ENCODE assay signal across 8 cellular contexts in genomic region chr7:100167912-100168323, GRCh38. TPM values are rescaled to one million over a fixed set of nuclear protein-coding genes. Genes with fewer than 3 reads are reported as not detected.
DNase-seq lines count a peak whose midpoint lies in the region; ATAC-seq, FAIRE-seq and TF ChIP-seq lines count a peak whose summit lies in the region.

No MANE protein-coding gene starts in this region.

- peaks cover 11% of the 10 kb centered on the region for H3K27me3 Mint-ChIP-seq in activated T-cell treated with anti-CD3 and anti-CD28 coated beads, Interleukin-2, amount 50 U/mL, for 72 hours (ENCODE audit: low read depth)

- H3K27ac Mint-ChIP-seq in activated T-cell treated with anti-CD3 and anti-CD28 coated beads, Interleukin-2, amount 50 U/mL, for 72 hours: no peak overlapping the region

- H3K27ac ChIP-seq in ascending aorta (peak overlapping the region; percentile 62 to 68), keratinocyte (ENCODE audit: control insufficient read depth, insufficient read depth, low read length) (no peak overlapping the region), suprapubic skin (peak overlapping the region; percentile 73)

- no peak for DNase-seq in activated T-cell treated with anti-CD3 and anti-CD28 coated beads, Interleukin-2, amount 50 U/mL, for 72 hours
- no peak for DNase-seq in activated T-cell treated with anti-CD3 and anti-CD28 coated beads, Interleukin-2, amount 50 U/mL, for 48 hours
- DNase-seq in ascending aorta (ENCODE audit: low spot score in 2 of 2) (no peak), keratinocyte (ENCODE audit: low read depth, low spot score) (no peak), suprapubic skin (ENCODE audit: low spot score in 2 of 2) (no peak), NOMO-1 treated with DMSO at 0.1 percent for 48 hours (lab: John Stamatoyannopoulos, UW; ENCODE audit: unreplicated experiment) (no peak)
- DNase-seq in activated CD4-positive, alpha-beta T cell treated with anti-CD3 and anti-CD28 coated beads, Interleukin-2, amount 50 U/mL, for 1 hour: no peak
- DNase-seq in stimulated activated naive CD4-positive, alpha-beta T cell treated with Interleukin-2 at 50 U/mL for 16 hours (lab: John Stamatoyannopoulos, UW): no peak

- peaks cover 72% of the 10 kb centered on the region for H3K4me1 Mint-ChIP-seq in activated T-cell treated with anti-CD3 and anti-CD28 coated beads, Interleukin-2, amount 50 U/mL, for 72 hours (ENCODE audit: low read depth)

- no peak for FAIRE-seq in keratinocyte (lab: Jason Lieb, UNC)

- H3K27me3 ChIP-seq in ascending aorta (no peaks in the 10 kb centered on the region), keratinocyte (ENCODE audit: control insufficient read depth, extremely low read depth, insufficient read depth, low read length) (peaks cover 14% of the 10 kb centered on the region), suprapubic skin (peaks cover 7% of the 10 kb centered on the region)

- no peak for TF ChIP-seq EP300 in suprapubic skin (IDR thresholded peaks at IDR 0.05)

- H3K79me2 ChIP-seq in keratinocyte (ENCODE audit: control insufficient read depth, insufficient read depth, low read length): no peaks in the 10 kb centered on the region

- TF ChIP-seq CTCF in ascending aorta (IDR thresholded peaks at IDR 0.05) (no peak), keratinocyte (optimal IDR thresholded peaks at IDR 0.05 in 1 of 3, IDR thresholded peaks at IDR 0.05 in 1 of 3, conservative IDR thresholded peaks at IDR 0.05 in 1 of 3; ENCODE audit: extremely low read depth in 1 of 3, insufficient read depth in 2 of 3, low read length in 3 of 3) (no peak), suprapubic skin (IDR thresholded peaks at IDR 0.05) (no peak)

- H3K9me1 ChIP-seq in keratinocyte (ENCODE audit: control insufficient read depth, extremely low read depth, insufficient read depth, low read length): peaks cover 2% of the 10 kb centered on the region

- peak overlapping the region; percentile 94 for H3K4me2 ChIP-seq in keratinocyte (ENCODE audit: control insufficient read depth, extremely low read depth, insufficient read depth, low read depth, low read length)

- H3K4me1 ChIP-seq in ascending aorta (peaks cover 2 to 10% of the 10 kb centered on the region in 2 donors), keratinocyte (ENCODE audit: control insufficient read depth, extremely low read depth, insufficient read depth, low read length) (peaks cover 25% of the 10 kb centered on the region), suprapubic skin (peaks cover 58% of the 10 kb centered on the region)

- 1% methylated on average over 11 of the region's 11 CpGs for WGBS in suprapubic skin

- no peaks in the 10 kb centered on the region for H3K36me3 ChIP-seq in ascending aorta
- no peaks in the 10 kb centered on the region for H3K36me3 ChIP-seq in keratinocyte (ENCODE audit: control insufficient read depth in 2 of 2, extremely low read depth in 1 of 2, insufficient read depth in 2 of 2, low read length in 2 of 2)
- H3K36me3 ChIP-seq in suprapubic skin: no peaks in the 10 kb centered on the region

- H3K9ac ChIP-seq in keratinocyte (ENCODE audit: control insufficient read depth, extremely low read depth, insufficient read depth, low read length): peak overlapping the region; percentile 37

- ATAC-seq in activated T-cell treated with anti-CD3 and anti-CD28 coated beads, Interleukin-2, amount 50 U/mL, for 72 hours (replicated peaks in 1 of 2): peak in 1 of 2 donors; percentile 3

- TF ChIP-seq POLR2A in suprapubic skin (IDR thresholded peaks at IDR 0.05): no peak

- intact Hi-C loops in ascending aorta (cut with DNase I): no loop called here

- H3K9me3 ChIP-seq in ascending aorta (no peaks in the 10 kb centered on the region), keratinocyte (ENCODE audit: control insufficient read depth, low read depth, low read length) (no peaks in the 10 kb centered on the region), suprapubic skin (no peaks in the 10 kb centered on the region)

- H3K36me3 Mint-ChIP-seq in activated T-cell treated with anti-CD3 and anti-CD28 coated beads, Interleukin-2, amount 50 U/mL, for 72 hours (ENCODE audit: insufficient read depth in 2 of 2): no peaks in the 10 kb centered on the region

- peak overlapping the region; percentile 90 for H2AFZ ChIP-seq in keratinocyte (ENCODE audit: control insufficient read depth, low read length)

- no peaks in the 10 kb centered on the region for H4K20me1 ChIP-seq in keratinocyte (ENCODE audit: control insufficient read depth, extremely low read depth, insufficient read depth, low read length)

- dilution Hi-C loops in keratinocyte (cut with MboI; ENCODE audit: extremely low pct_ligation_motif_present, low sequenced_read_pairs): no loop called here

- H3K4me3 Mint-ChIP-seq in activated T-cell treated with anti-CD3 and anti-CD28 coated beads, Interleukin-2, amount 50 U/mL, for 72 hours: peak overlapping the region; percentile 81 to 85

- no peaks in the 10 kb centered on the region for H3K9me3 Mint-ChIP-seq in activated T-cell treated with anti-CD3 and anti-CD28 coated beads, Interleukin-2, amount 50 U/mL, for 72 hours

- H3K4me3 ChIP-seq in ascending aorta (peak overlapping the region; percentile 60), keratinocyte (ENCODE audit: control insufficient read depth in 2 of 3, extremely low read depth in 1 of 3, insufficient read depth in 2 of 3, low read depth in 1 of 3, low read length in 3 of 3) (peak overlapping the region in 2 of 3 experiments; percentile 62 to 72), suprapubic skin (peak overlapping the region; percentile 57)

RNA-seq across cellular contexts. Expression of gene GAL3ST4, which starts 0.5 kb away (rescaled TPM):
- total RNA-seq in activated T-cell treated with anti-CD3 and anti-CD28 coated beads, Interleukin-2, amount 50 U/mL, for 72 hours: 10 to 100 TPM in 1 of 2 donors, 1 to 10 TPM in 1; 6.9 to 11.7 TPM
- total RNA-seq in ascending aorta (3.5 TPM), suprapubic skin (10 to 100 TPM; 30.0 to 36.9 (median 33.0) TPM)
- 1.5 to 2.7 TPM (median 1.5 TPM) in 3 replicates for polyA plus RNA-seq in keratinocyte
- polyA plus RNA-seq in keratinocyte (2011; ENCODE audit: low read depth): not detected
- polyA plus RNA-seq in keratinocyte (2011; cell fraction: cytosol; rRNA removed): 1.1 TPM in 2 replicates
- polyA plus RNA-seq in keratinocyte (2011; cell fraction: nucleus; rRNA removed): 2.4 and 2.6 TPM in 2 replicates
- polyA plus RNA-seq in keratinocyte (2012; ENCODE audit: low replicate concordance): 1.0 and 1.7 TPM in 2 replicates
- polyA minus RNA-seq in keratinocyte: 1.0 to 3.6 TPM (median 1.5 TPM) in 3 replicates
- 2.1 TPM for polyA minus RNA-seq in keratinocyte (2011; cell fraction: cytosol; rRNA and poly(A)+ RNA removed)
- polyA minus RNA-seq in keratinocyte (2011; cell fraction: nucleus; rRNA and poly(A)+ RNA removed): 1.2 and 1.3 TPM in 2 replicates

RNA-seq across cellular contexts. Expression of gene GPC2, which starts 9.3 kb away (rescaled TPM):
- 10 to 100 TPM in 1 of 2 donors, 1 to 10 TPM in 1; 9.7 to 14.2 TPM for total RNA-seq in activated T-cell treated with anti-CD3 and anti-CD28 coated beads, Interleukin-2, amount 50 U/mL, for 72 hours
- total RNA-seq in ascending aorta (not detected), suprapubic skin (10 to 100 TPM in 2 of 4 donors, 1 to 10 TPM in 2; 7.3 to 45.4 (median 14.8) TPM)
- 0.55 to 0.81 TPM (median 0.61 TPM) in 3 replicates for polyA plus RNA-seq in keratinocyte
- polyA plus RNA-seq in keratinocyte (2011; ENCODE audit: low read depth): 0.14 TPM
- 0.07 and 0.14 TPM in 2 replicates for polyA plus RNA-seq in keratinocyte (2011; cell fraction: cytosol; rRNA removed)
- 4.2 and 5.5 TPM in 2 replicates for polyA plus RNA-seq in keratinocyte (2011; cell fraction: nucleus; rRNA removed)
- polyA plus RNA-seq in keratinocyte (2012; ENCODE audit: low replicate concordance): 0.48 and 0.71 TPM in 2 replicates
- polyA minus RNA-seq in keratinocyte: 1.0 to 1.5 TPM in 2 of 3 replicates, not detected in the other
- polyA minus RNA-seq in keratinocyte (2011; cell fraction: cytosol; rRNA and poly(A)+ RNA removed): not detected
- polyA minus RNA-seq in keratinocyte (2011; cell fraction: nucleus; rRNA and poly(A)+ RNA removed): 1.3 and 2.0 TPM in 2 replicates

RNA-seq across cellular contexts. Expression of gene TRAPPC14, which starts 9.4 kb away (rescaled TPM):
- total RNA-seq in activated T-cell treated with anti-CD3 and anti-CD28 coated beads, Interleukin-2, amount 50 U/mL, for 72 hours: 10 to 100 TPM; 22.1 to 28.8 TPM
- total RNA-seq in ascending aorta (22.0 TPM), suprapubic skin (10 to 100 TPM; 19.7 to 69.0 (median 35.8) TPM)
- polyA plus RNA-seq in keratinocyte: 3.1 to 4.7 TPM (median 4.4 TPM) in 3 replicates
- 1.3 TPM for polyA plus RNA-seq in keratinocyte (2011; ENCODE audit: low read depth)
- polyA plus RNA-seq in keratinocyte (2011; cell fraction: cytosol; rRNA removed): 2.7 and 5.3 TPM in 2 replicates
- 26.4 and 35.9 TPM in 2 replicates for polyA plus RNA-seq in keratinocyte (2011; cell fraction: nucleus; rRNA removed)
- polyA plus RNA-seq in keratinocyte (2012; ENCODE audit: low replicate concordance): 11.9 and 13.0 TPM in 2 replicates
- 4.6 to 13.4 TPM (median 9.9 TPM) in 3 replicates for polyA minus RNA-seq in keratinocyte
- polyA minus RNA-seq in keratinocyte (2011; cell fraction: cytosol; rRNA and poly(A)+ RNA removed): 8.4 TPM
- polyA minus RNA-seq in keratinocyte (2011; cell fraction: nucleus; rRNA and poly(A)+ RNA removed): 6.6 and 7.8 TPM in 2 replicates

RNA-seq across cellular contexts. Expression of gene STAG3, which starts 9.8 kb away (rescaled TPM):
- total RNA-seq in activated T-cell treated with anti-CD3 and anti-CD28 coated beads, Interleukin-2, amount 50 U/mL, for 72 hours: 100 to 1,000 TPM; 103 to 121 TPM
- total RNA-seq in ascending aorta: not detected
- 0.10 to 0.28 TPM (median 0.15 TPM) in 3 replicates for polyA plus RNA-seq in keratinocyte
- polyA plus RNA-seq in keratinocyte (2011; ENCODE audit: low read depth): 0.89 TPM
- polyA plus RNA-seq in keratinocyte (2011; cell fraction: cytosol; rRNA removed): 0.04 TPM in 1 of 2 replicates, not detected in the other
- 0.80 and 1.2 TPM in 2 replicates for polyA plus RNA-seq in keratinocyte (2011; cell fraction: nucleus; rRNA removed)
- polyA plus RNA-seq in keratinocyte (2012; ENCODE audit: low replicate concordance): 0.22 and 1.0 TPM in 2 replicates
- polyA minus RNA-seq in keratinocyte: 0.03 to 0.79 TPM (median 0.38 TPM) in 3 replicates
- polyA minus RNA-seq in keratinocyte (2011; cell fraction: cytosol; rRNA and poly(A)+ RNA removed): not detected
- polyA minus RNA-seq in keratinocyte (2011; cell fraction: nucleus; rRNA and poly(A)+ RNA removed): 0.32 and 0.54 TPM in 2 replicates
- total RNA-seq in suprapubic skin: 1 to 10 TPM in 2 of 4 donors, under 1 TPM in 1, not detected in 1; 0.68 to 2.0 (median 1.9) TPM

RNA-seq across cellular contexts. Expression of gene LAMTOR4, which starts 19.2 kb away (rescaled TPM):
- 100 to 1,000 TPM; 130 to 134 TPM for total RNA-seq in activated T-cell treated with anti-CD3 and anti-CD28 coated beads, Interleukin-2, amount 50 U/mL, for 72 hours
- total RNA-seq in ascending aorta (131 TPM), suprapubic skin (100 to 1,000 TPM; 346 to 682 (median 537) TPM)
- 99.2 to 151 TPM (median 115 TPM) in 3 replicates for polyA plus RNA-seq in keratinocyte
- polyA plus RNA-seq in keratinocyte (2011; ENCODE audit: low read depth): 74.8 TPM
- 84.7 and 167 TPM in 2 replicates for polyA plus RNA-seq in keratinocyte (2011; cell fraction: cytosol; rRNA removed)
- polyA plus RNA-seq in keratinocyte (2011; cell fraction: nucleus; rRNA removed): 70.4 and 74.9 TPM in 2 replicates
- 118 and 134 TPM in 2 replicates for polyA plus RNA-seq in keratinocyte (2012; ENCODE audit: low replicate concordance)
- polyA minus RNA-seq in keratinocyte: 34.6 to 63.0 TPM (median 48.9 TPM) in 3 replicates
- polyA minus RNA-seq in keratinocyte (2011; cell fraction: cytosol; rRNA and poly(A)+ RNA removed): 46.8 TPM
- 5.4 and 9.7 TPM in 2 replicates for polyA minus RNA-seq in keratinocyte (2011; cell fraction: nucleus; rRNA and poly(A)+ RNA removed)
